In genomic region chr20:62374431-62375152, GRCh38 we compare ENCODE assay signal across 12 cellular contexts. TPM values are rescaled to one million over a fixed set of nuclear protein-coding genes. Genes with fewer than 3 reads are reported as not detected.
DNase-seq lines count a peak whose midpoint lies in the region; TF ChIP-seq lines count a peak whose summit lies in the region.
"Had no signal": no experiment of that assay in that cellular context is flagged by ENCODE, and none has a peak within 500 bp of the region (broad histone marks: within the 10 kb centered on the region; RNA-seq: fewer than 3 reads in every experiment).

No MANE protein-coding gene starts in this region.

- no peak for TF ChIP-seq RAD21 in Ishikawa (IDR thresholded peaks at IDR 0.05; ENCODE audit: low read depth)

- H3K18ac ChIP-seq in neuronal stem cell (ENCODE audit: low read length) = peak overlapping the region; percentile 97

- TF ChIP-seq CTCF in AG04450 (IDR thresholded peaks at IDR 0.05; ENCODE audit: low read depth, low read length) = no peak
- TF ChIP-seq CTCF in coronary artery (IDR thresholded peaks at IDR 0.05) = no peak

- H3K4me3 ChIP-seq in AG04450 (ENCODE audit: low read depth, low read length) (no peak overlapping the region), coronary artery (no peak overlapping the region), neuronal stem cell (ENCODE audit: low read length in 2 of 2) (no peak overlapping the region)

- H3K27me3 ChIP-seq in AG04450 (ENCODE audit: control insufficient read depth, insufficient read depth, low read length) (no peaks in the 10 kb centered on the region), neuronal stem cell (ENCODE audit: control insufficient read depth in 3 of 3, insufficient read depth in 3 of 3, low read depth in 1 of 3, low read length in 3 of 3) (no peaks in the 10 kb centered on the region)

- peak overlapping the region; percentile 77 for H3K14ac ChIP-seq in neuronal stem cell (ENCODE audit: low read length)

- DNase-seq in AG04450 (ENCODE audit: low read depth, low spot score) = no peak
- DNase-seq in coronary artery (ENCODE audit: low spot score) = no peak
- DNase-seq in neuronal stem cell (ENCODE audit: low spot score) = no peak
- no peak for DNase-seq in NK-92 treated with Interleukin-12 subunit alpha and Interleukin-12 subunit beta, amount 100 ng/mL, for 24 hours (lab: John Stamatoyannopoulos, UW)
- no peak for DNase-seq in NCI-H2171 treated with DMSO at 0.1 percent for 48 hours (lab: John Stamatoyannopoulos, UW)
- DNase-seq in dedifferentiated amniotic fluid mesenchymal stem cell (ENCODE audit: extremely low spot score) = no peak
- no peak for DNase-seq in midbrain (lab: John Stamatoyannopoulos, UW)
- DNase-seq: activated T-cell treated with anti-CD3 and anti-CD28 coated beads, Interleukin-2, amount 50 U/mL, for 48 hours; hypothalamus; NCI-H187 had no signal

- WGBS in neuronal stem cell (ENCODE audit: extremely low coverage in 2 of 2, insufficient read length in 2 of 2, insufficient replicate concordance in 1 of 2), 2 donors = no CpG with 5 or more reads among the region's 21 CpGs

- H3K9ac ChIP-seq in neuronal stem cell (ENCODE audit: low read depth, low read length, poor library complexity) = peak overlapping the region; percentile 50

- H2BK12ac ChIP-seq in neuronal stem cell (ENCODE audit: low read length) = peak overlapping the region; percentile 81

- H4K8ac ChIP-seq in neuronal stem cell (ENCODE audit: low read depth, low read length) = peak overlapping the region; percentile 58

- peak overlapping the region; percentile 96 for H2BK120ac ChIP-seq in neuronal stem cell (ENCODE audit: low read depth, low read length)

- no peaks in the 10 kb centered on the region for H3K79me1 ChIP-seq in neuronal stem cell (ENCODE audit: low read depth, low read length)

- H2BK15ac ChIP-seq in neuronal stem cell (ENCODE audit: low read length) = peak overlapping the region; percentile 99

- POLR2A ChIA-PET in AG04450 (lab: Yijun Ruan, JAX) = interaction anchor here (0.6 to 2.0 kb wide), 10 partner anchors 9 to 253 kb away, joined by 3 to 12 read pairs (median 4); partner anchors contain the start of genes ADRM1, LSM14B and RPS21

- CTCF ChIA-PET in AG04450 (lab: Charles Lee) = interaction anchor here (0.6 to 3.6 kb wide), 10 partner anchors 10 to 367 kb away, joined by 3 to 50 read pairs (median 4); no protein-coding TSS in a partner anchor

- peak overlapping the region; percentile 93 for H3K23ac ChIP-seq in neuronal stem cell (ENCODE audit: low read depth, low read length, poor library complexity)

- H3K36me3 ChIP-seq in neuronal stem cell (replicated peaks in 1 of 2; ENCODE audit: control insufficient read depth in 2 of 2, insufficient read depth in 2 of 2, low read length in 2 of 2) = peaks cover 0 to 5% of the 10 kb centered on the region in 2 donors

- H3K4me1 ChIP-seq in neuronal stem cell (ENCODE audit: control insufficient read depth in 2 of 2, insufficient read depth in 1 of 2, low read depth in 1 of 2, low read length in 2 of 2) = peaks cover 17 to 29% of the 10 kb centered on the region in 2 donors

- peak overlapping the region; percentile 91 for H3K4ac ChIP-seq in neuronal stem cell (ENCODE audit: low read length)

- peak overlapping the region; percentile 100 for H2AK5ac ChIP-seq in neuronal stem cell (ENCODE audit: low read depth, low read length)

- 0 out of 2 replicates have a peak, but pooled peaks have one; percentile 13 for TF ChIP-seq EP300 in Ishikawa (IDR thresholded peaks at IDR 0.05; ENCODE audit: borderline replicate concordance)

- no peak overlapping the region for H2AFZ ChIP-seq in neuronal stem cell (ENCODE audit: low read length)

- peak overlapping the region; percentile 73 for H3K27ac ChIP-seq in AG04450 (ENCODE audit: low read depth, low read length)
- peak overlapping the region; percentile 74 to 85 for H3K27ac ChIP-seq in coronary artery
- H3K27ac ChIP-seq in neuronal stem cell (replicated peaks; ENCODE audit: low read length) = peak overlapping the region; percentile 23

- peak overlapping the region; percentile 79 for H4K91ac ChIP-seq in neuronal stem cell (ENCODE audit: low read depth, low read length, poor library complexity)

- no peak overlapping the region for H3K4me2 ChIP-seq in neuronal stem cell (ENCODE audit: insufficient read depth, low read length, poor library complexity, severe bottlenecking)

- H3K9me3 ChIP-seq in AG04450 (ENCODE audit: control insufficient read depth, insufficient read depth, low read length) = peaks cover 16% of the 10 kb centered on the region
- peaks cover 3 to 9% of the 10 kb centered on the region in 2 donors for H3K9me3 ChIP-seq in neuronal stem cell (replicated peaks in 1 of 2; ENCODE audit: control insufficient read depth in 2 of 2, insufficient read depth in 1 of 2, low read depth in 1 of 2, low read length in 2 of 2)

- H2BK5ac ChIP-seq in neuronal stem cell (ENCODE audit: low read length) = peak overlapping the region; percentile 98

TF ChIP-seq in Ishikawa, 13 proteins besides CTCF, POLR2A, EP300 and RAD21:
- TF ChIP-seq MAX (IDR thresholded peaks at IDR 0.05) (peak; percentile 84), TEAD4 (IDR thresholded peaks at IDR 0.05) (no peak)
TF ChIP-seq in Ishikawa: peak in this region for 1.

RNA-seq across cellular contexts. Expression of gene LAMA5, which starts 7.5 kb away (rescaled TPM):
- polyA plus RNA-seq in AG04450 (2011; rRNA removed) = 1.9 and 3.8 TPM in 2 replicates
- polyA minus RNA-seq in AG04450 (2011; rRNA and poly(A)+ RNA removed) = 2.8 and 3.5 TPM in 2 replicates
- 59.5 TPM for polyA plus RNA-seq in neuronal stem cell (2013, experiment 1 of 2)
- 57.4 TPM for polyA plus RNA-seq in neuronal stem cell (2013, experiment 2 of 2)

RNA-seq across cellular contexts. Expression of gene RPS21, which starts 12.3 kb away (rescaled TPM):
- polyA plus RNA-seq in AG04450 (2011; rRNA removed) = 2,351 and 2,723 TPM in 2 replicates
- polyA minus RNA-seq in AG04450 (2011; rRNA and poly(A)+ RNA removed) = 571 and 680 TPM in 2 replicates
- polyA plus RNA-seq in neuronal stem cell (2013, experiment 1 of 2) = 3,158 TPM
- 3,117 TPM for polyA plus RNA-seq in neuronal stem cell (2013, experiment 2 of 2)

RNA-seq across cellular contexts. Expression of gene CABLES2, which starts 32.5 kb away (rescaled TPM):
- polyA plus RNA-seq in AG04450 (2011; rRNA removed) = 3.8 and 4.9 TPM in 2 replicates
- 5.1 and 6.6 TPM in 2 replicates for polyA minus RNA-seq in AG04450 (2011; rRNA and poly(A)+ RNA removed)
- polyA plus RNA-seq in neuronal stem cell (2013, experiment 1 of 2) = 15.0 TPM
- 14.9 TPM for polyA plus RNA-seq in neuronal stem cell (2013, experiment 2 of 2)

RNA-seq across cellular contexts. Expression of gene RBBP8NL, which starts 52.7 kb away (rescaled TPM):
- not detected in 2 replicates for polyA plus RNA-seq in AG04450 (2011; rRNA removed)
- polyA minus RNA-seq in AG04450 (2011; rRNA and poly(A)+ RNA removed) = not detected in 2 replicates
- polyA plus RNA-seq in neuronal stem cell (2013, experiment 1 of 2) = not detected
- not detected for polyA plus RNA-seq in neuronal stem cell (2013, experiment 2 of 2)
- polyA plus RNA-seq: BJ had no signal

Comparison
In these comparisons a context has a peak if more than half of its experiments do, and no peak if none do; other contexts are left out.
1. H3K27ac ChIP-seq: peak in every context shown above with its lines; median percentile 80 in coronary artery; 73 in AG04450; 23 in neuronal stem cell.